Comparison of ENCODE assay signal across 17 cellular contexts in the genomic region with DNA sequence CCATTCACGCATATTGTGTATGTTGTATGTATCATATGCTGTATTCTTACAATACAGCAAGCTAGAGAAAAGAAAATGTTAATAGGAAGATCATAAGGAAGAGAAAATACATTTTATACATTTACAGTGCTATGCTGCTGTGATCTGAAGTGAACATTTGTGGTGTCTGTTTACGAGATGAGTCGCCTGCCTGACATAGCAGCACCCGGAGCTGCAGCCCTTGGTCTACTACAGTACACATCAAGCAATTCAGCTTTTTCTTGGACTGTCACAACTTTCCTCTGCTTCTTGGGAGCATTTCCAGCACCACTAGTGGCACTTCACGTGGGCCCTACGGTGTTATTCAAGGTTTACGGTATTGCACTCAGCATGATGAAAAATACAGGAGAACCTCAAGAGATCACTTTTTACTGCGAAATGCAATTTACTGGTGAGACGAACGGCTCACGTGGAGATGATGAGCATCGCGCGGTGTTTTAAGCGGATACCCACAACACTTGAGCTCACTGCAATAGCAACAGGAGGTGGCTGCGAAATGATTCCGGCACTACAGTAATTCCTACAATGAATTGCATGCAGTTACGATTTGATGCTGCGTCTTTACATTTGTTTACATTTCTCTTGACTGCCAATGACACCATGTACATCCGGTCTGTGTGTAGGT.
"Had no signal": no experiment of that assay in that cellular context is flagged by ENCODE, and none has a peak within 500 bp of the region (broad histone marks: within the 10 kb centered on the region; RNA-seq: fewer than 3 reads in every experiment).

No MANE protein-coding gene starts in this region.

- H3K9me3 Mint-ChIP-seq: memory B cell, natural killer cell had no signal

- H3K27me3 Mint-ChIP-seq: memory B cell; stimulated activated memory B cell treated with anti-CD40 and anti-IgM and Interleukin-4, amounts not matched to agents 10 μg/mL and 1 μg/mL and 100 μg/mL, for 72 hours had no signal

- H3K4me3 Mint-ChIP-seq: memory B cell; natural killer cell; stimulated activated memory B cell treated with anti-CD40 and anti-IgM and Interleukin-4, amounts not matched to agents 10 μg/mL and 1 μg/mL and 100 μg/mL, for 72 hours had no signal

- H3K27ac ChIP-seq: foreskin keratinocyte, tibial artery had no signal

- H3K36me3 Mint-ChIP-seq: memory B cell; natural killer cell; stimulated activated memory B cell treated with anti-CD40 and anti-IgM and Interleukin-4, amounts not matched to agents 10 μg/mL and 1 μg/mL and 100 μg/mL, for 72 hours had no signal

- H3K27ac Mint-ChIP-seq: memory B cell; natural killer cell; stimulated activated memory B cell treated with anti-CD40 and anti-IgM and Interleukin-4, amounts not matched to agents 10 μg/mL and 1 μg/mL and 100 μg/mL, for 72 hours had no signal

- DNase-seq: activated CD4-positive, alpha-beta T cell treated with anti-CD3 and anti-CD28 coated beads, Interleukin-2, amount 50 U/mL, for 1 hour; activated naive CD4-positive, alpha-beta T cell treated with Interleukin-2 at 50 U/mL for 16 hours; activated T-cell treated with anti-CD3 and anti-CD28 coated beads for 4 hours; aorta; cerebellar nuclear complex; effector memory CD4-positive, alpha-beta T cell; foreskin keratinocyte; glutamatergic neuron; kidney glomerular epithelial cell; left ventricle myocardium superior; natural killer cell; nucleus accumbens; posterior cingulate gyrus; stimulated activated CD4-positive, alpha-beta T cell treated with anti-CD3 and anti-CD28 coated beads, Interleukin-2, amount 100 ng/mL, for 48 hours; tibial artery had no signal

- H3K4me3 ChIP-seq: tibial artery had no signal

- H3K27me3 ChIP-seq: foreskin keratinocyte, tibial artery had no signal

- H3K4me1 Mint-ChIP-seq: natural killer cell; stimulated activated memory B cell treated with anti-CD40 and anti-IgM and Interleukin-4, amounts not matched to agents 10 μg/mL and 1 μg/mL and 100 μg/mL, for 72 hours had no signal

- ATAC-seq: foreskin keratinocyte; left ventricle myocardium superior; natural killer cell; stimulated activated memory B cell treated with anti-CD40 and anti-IgM and Interleukin-4, amounts not matched to agents 10 μg/mL and 1 μg/mL and 100 μg/mL, for 72 hours had no signal
